Comparison of ENCODE assay signal across 9 cellular contexts in genomic region chr13:59281453-59281852, GRCh38.
"Had no signal": no experiment of that assay in that cellular context is flagged by ENCODE, and none has a peak within 500 bp of the region (broad histone marks: within the 10 kb centered on the region; RNA-seq: fewer than 3 reads in every experiment).

No MANE protein-coding gene starts in this region.

- H3K9ac ChIP-seq: GM23248 had no signal

- H3K4me1 Mint-ChIP-seq: H9 had no signal

- ATAC-seq: HCT116 had no signal

- H3K9me3 ChIP-seq: HAP-1 had no signal

- H3K4me1 ChIP-seq: HAP-1 had no signal

- H3K36me3 ChIP-seq: HAP-1 had no signal

- H3K27ac ChIP-seq: GM23248 had no signal

- H3K9me3 Mint-ChIP-seq: H9, HFFc6 had no signal

- H3K4me3 Mint-ChIP-seq: H9, HFFc6 had no signal

- FAIRE-seq: H54 had no signal

- H3K27ac Mint-ChIP-seq: H9, HFFc6 had no signal

- DNase-seq: GM23248, GOT3, H7, H9, HCEC 1CT, HFFc6 had no signal

- H3K4me3 ChIP-seq: GM23248, HAP-1 had no signal

- H2AFZ ChIP-seq: GM23248 had no signal
